8 cellular contexts compared by ENCODE assay signal in genomic region chr6:41732601-41733348, GRCh38. TPM values are rescaled to one million over a fixed set of nuclear protein-coding genes. Genes with fewer than 3 reads are reported as not detected.
A peak's percentile ranks its signal among the peaks of the same experiment; 100 is the strongest.
DNase-seq lines count a peak whose midpoint lies in the region; ATAC-seq and TF ChIP-seq lines count a peak whose summit lies in the region.

No MANE protein-coding gene starts in this region.

- TF ChIP-seq CTCF in mammary epithelial cell (conservative IDR thresholded peaks at IDR 0.05 in 1 of 2, IDR thresholded peaks at IDR 0.05 in 1 of 2; ENCODE audit: extremely low read depth in 1 of 2, insufficient read depth in 1 of 2, low read depth in 1 of 2, low read length in 2 of 2): no peak
- no peak for TF ChIP-seq CTCF in Caco-2 (IDR thresholded peaks at IDR 0.05; ENCODE audit: insufficient read depth in 1 of 2, low read depth in 1 of 2, low read length in 1 of 2, severe bottlenecking in 1 of 2, unreplicated experiment in 1 of 2)

- peaks cover 27% of the 10 kb centered on the region for H3K4me1 Mint-ChIP-seq in T-helper 2 cell treated with Interferon-gamma antibody and Interleukin-4, amounts not matched to agents 5 μg/mL and 100 μg/mL, for 36 hours (ENCODE audit: low read depth)
- H3K4me1 Mint-ChIP-seq in naive thymus-derived CD4-positive, alpha-beta T cell: peaks cover 14 to 48% (median 33%) of the 10 kb centered on the region in 7 donors
- peaks cover 7% of the 10 kb centered on the region for H3K4me1 Mint-ChIP-seq in Caco-2 (ENCODE audit: low read depth, unreplicated experiment)

- H3K27me3 ChIP-seq in mammary epithelial cell (ENCODE audit: insufficient read depth, low read length): no peaks in the 10 kb centered on the region
- H3K27me3 ChIP-seq in naive thymus-derived CD4-positive, alpha-beta T cell (ENCODE audit: control insufficient read depth in 2 of 2, insufficient read depth in 2 of 2, low read length in 2 of 2): no peaks in the 10 kb centered on the region
- H3K27me3 ChIP-seq in Caco-2 (replicated peaks; ENCODE audit: control insufficient read depth, insufficient read depth, low read length): no peaks in the 10 kb centered on the region

- peak overlapping the region; percentile 60 for H3K27ac ChIP-seq in mammary epithelial cell (ENCODE audit: insufficient read depth, low read depth, low read length)
- H3K27ac ChIP-seq in naive thymus-derived CD4-positive, alpha-beta T cell (ENCODE audit: low read depth, low read length): peak overlapping the region; percentile 80
- H3K27ac ChIP-seq in temporal lobe (ENCODE audit: low read depth, low read length): peak overlapping the region; percentile 98

- peaks cover 37% of the 10 kb centered on the region for H3K4me1 ChIP-seq in mammary epithelial cell (ENCODE audit: insufficient read depth, low read length)
- peaks cover 38 to 54% of the 10 kb centered on the region in 2 donors for H3K4me1 ChIP-seq in naive thymus-derived CD4-positive, alpha-beta T cell (ENCODE audit: control insufficient read depth in 2 of 2, insufficient read depth in 2 of 2, low read length in 2 of 2)
- H3K4me1 ChIP-seq in Caco-2: peaks cover 12% of the 10 kb centered on the region

- H3K9ac ChIP-seq in mammary epithelial cell (ENCODE audit: insufficient read depth, low read length): peak overlapping the region; percentile 38

- H3K4me3 ChIP-seq in mammary epithelial cell (replicated peaks in 1 of 3; ENCODE audit: insufficient read depth in 1 of 3, low read depth in 2 of 3, low read length in 3 of 3) (peak overlapping the region; percentile 48 to 85 (median 75)), Caco-2 (ENCODE audit: low read depth, low read length) (no peak overlapping the region)
- peak overlapping the region; percentile 57 for H3K4me3 ChIP-seq in naive thymus-derived CD4-positive, alpha-beta T cell (ENCODE audit: low read length)

- H3K4me3 Mint-ChIP-seq in T-helper 2 cell treated with Interferon-gamma antibody and Interleukin-4, amounts not matched to agents 5 μg/mL and 100 μg/mL, for 36 hours: peak overlapping the region; percentile 10
- H3K4me3 Mint-ChIP-seq in naive thymus-derived CD4-positive, alpha-beta T cell: peak overlapping the region; percentile 15 to 89 (median 50)
- no peak overlapping the region for H3K4me3 Mint-ChIP-seq in Caco-2 (ENCODE audit: unreplicated experiment)

- no peaks in the 10 kb centered on the region for H3K27me3 Mint-ChIP-seq in T-helper 2 cell treated with Interferon-gamma antibody and Interleukin-4, amounts not matched to agents 5 μg/mL and 100 μg/mL, for 36 hours (ENCODE audit: low read depth)
- H3K27me3 Mint-ChIP-seq in naive thymus-derived CD4-positive, alpha-beta T cell: no peaks in the 10 kb centered on the region
- H3K27me3 Mint-ChIP-seq in Caco-2 (ENCODE audit: insufficient read depth, unreplicated experiment): no peaks in the 10 kb centered on the region

- DNase-seq in T-helper 2 cell treated with Interferon-gamma antibody and Interleukin-4, amounts not matched to agents 5 μg/mL and 100 μg/mL, for 36 hours (ENCODE audit: low spot score): peak; percentile 56
- DNase-seq in mammary epithelial cell (peak; percentile 68), Caco-2 (no peak), NCI-H524 (lab: John Stamatoyannopoulos, UW) (no peak)
- peak; percentile 35 to 72 (median 59) for DNase-seq in naive thymus-derived CD4-positive, alpha-beta T cell

- WGBS in mammary epithelial cell (ENCODE audit: low coverage, missing lambda C conversion rate): 54% methylated on average over 7 of the region's 8 CpGs

- peak overlapping the region; percentile 67 for H3K27ac Mint-ChIP-seq in T-helper 2 cell treated with Interferon-gamma antibody and Interleukin-4, amounts not matched to agents 5 μg/mL and 100 μg/mL, for 36 hours
- peak overlapping the region; percentile 1 to 80 (median 66) for H3K27ac Mint-ChIP-seq in naive thymus-derived CD4-positive, alpha-beta T cell
- no peak overlapping the region for H3K27ac Mint-ChIP-seq in Caco-2 (ENCODE audit: unreplicated experiment)

- in situ Hi-C loops in mammary epithelial cell (cut with MboI; ENCODE audit: low sequenced_read_pairs in 2 of 2): no loop called here

- CTCF ChIA-PET in mammary epithelial cell (lab: Charles Lee; ENCODE audit: low non-redundant PET): no interaction called here
- CTCF ChIA-PET in naive thymus-derived CD4-positive, alpha-beta T cell (lab: Charles Lee): interaction anchor here (1.0 to 1.5 kb wide), 3 partner anchors 50 to 128 kb away, joined by 3 to 5 read pairs (median 4); partner anchors contain the start of gene TOMM6
- CTCF ChIA-PET in Caco-2 (lab: Charles Lee): interaction anchor here (1.0 to 3.2 kb wide), 2 partner anchors 47 to 54 kb away, joined by 3 to 23 read pairs; partner anchors contain the start of genes FRS3 and TOMM6

- intact Hi-C loops in mammary epithelial cell (cut with micrococcal nuclease): loop anchor here (5.0 kb wide), 1 partner anchor 35 kb away; no protein-coding TSS in a partner anchor
- intact Hi-C loops in naive thymus-derived CD4-positive, alpha-beta T cell (cut with micrococcal nuclease): loop anchor here in 1 of 2 donors (10.0 kb wide), 2 partner anchors 1322 to 1492 kb away; partner anchors contain the start of genes CUL7, DNPH1, KLC4 and MRPL2
- intact Hi-C loops in Caco-2 (cut with micrococcal nuclease; ENCODE audit: unreplicated experiment): no loop called here

- ATAC-seq in GM18867 (IDR thresholded peaks at IDR 0.05; ENCODE audit: unreplicated experiment): peak; percentile 28
- ATAC-seq in HG02981 (IDR thresholded peaks at IDR 0.05; ENCODE audit: unreplicated experiment): peak; percentile 29
- peak; percentile 56 for ATAC-seq in naive thymus-derived CD4-positive, alpha-beta T cell

- H3K4me2 ChIP-seq in mammary epithelial cell (ENCODE audit: insufficient read depth, low read depth, low read length): peak overlapping the region; percentile 83

- POLR2A ChIA-PET in naive thymus-derived CD4-positive, alpha-beta T cell (lab: Charles Lee): interaction anchor here (0.7 to 2.8 kb wide), 2 partner anchors 49 to 54 kb away, joined by 3 to 17 read pairs; partner anchors contain the start of gene TOMM6
- POLR2A ChIA-PET in Caco-2 (lab: Charles Lee): interaction anchor here (0.6 to 1.9 kb wide), 2 partner anchors 54 to 839 kb away, joined by 3 to 7 read pairs; partner anchors contain the start of gene TOMM6

- BruUV-seq in mammary epithelial cell (replicated peaks; lab: Mats Ljungman, UMichigan): no TSS peak
- no TSS peak for BruUV-seq in Caco-2 (replicated peaks; lab: Mats Ljungman, UMichigan)

- H3K79me2 ChIP-seq in mammary epithelial cell (ENCODE audit: insufficient read depth, low read length): peaks cover 46% of the 10 kb centered on the region

- dilution Hi-C loops in mammary epithelial cell (cut with HindIII; ENCODE audit: low sequenced_read_pairs): no loop called here

- no peaks in the 10 kb centered on the region for H3K36me3 ChIP-seq in mammary epithelial cell (ENCODE audit: insufficient read depth, low read length)
- peaks cover 0 to 4% (median 0%) of the 10 kb centered on the region in 3 experiments for H3K36me3 ChIP-seq in naive thymus-derived CD4-positive, alpha-beta T cell (ENCODE audit: control insufficient read depth in 2 of 3, insufficient read depth in 3 of 3, low read length in 3 of 3)
- no peaks in the 10 kb centered on the region for H3K36me3 ChIP-seq in Caco-2 (ENCODE audit: control insufficient read depth, insufficient read depth, low read length)

- H2AFZ ChIP-seq in mammary epithelial cell (ENCODE audit: low read depth, low read length): peak overlapping the region; percentile 87

- H3K36me3 Mint-ChIP-seq in T-helper 2 cell treated with Interferon-gamma antibody and Interleukin-4, amounts not matched to agents 5 μg/mL and 100 μg/mL, for 36 hours (ENCODE audit: low read depth): no peaks in the 10 kb centered on the region
- no peaks in the 10 kb centered on the region for H3K36me3 Mint-ChIP-seq in naive thymus-derived CD4-positive, alpha-beta T cell
- H3K36me3 Mint-ChIP-seq in Caco-2 (ENCODE audit: insufficient read depth, unreplicated experiment): no peaks in the 10 kb centered on the region

- H3K9me3 ChIP-seq in mammary epithelial cell (replicated peaks; ENCODE audit: insufficient read depth, low read length): no peaks in the 10 kb centered on the region
- H3K9me3 ChIP-seq in naive thymus-derived CD4-positive, alpha-beta T cell (ENCODE audit: control insufficient read depth in 2 of 3, low read length in 3 of 3): no peaks in the 10 kb centered on the region
- no peaks in the 10 kb centered on the region for H3K9me3 ChIP-seq in Caco-2

- no peaks in the 10 kb centered on the region for H3K9me3 Mint-ChIP-seq in T-helper 2 cell treated with Interferon-gamma antibody and Interleukin-4, amounts not matched to agents 5 μg/mL and 100 μg/mL, for 36 hours
- no peaks in the 10 kb centered on the region for H3K9me3 Mint-ChIP-seq in naive thymus-derived CD4-positive, alpha-beta T cell
- H3K9me3 Mint-ChIP-seq in Caco-2 (ENCODE audit: unreplicated experiment): no peaks in the 10 kb centered on the region

- no peaks in the 10 kb centered on the region for H4K20me1 ChIP-seq in mammary epithelial cell (ENCODE audit: insufficient read depth, low read length)

RNA-seq across cellular contexts. Expression of gene TFEB, which starts 2.6 kb away (rescaled TPM):
- total RNA-seq in mammary epithelial cell (10 to 100 TPM; 25.9 to 29.0 TPM), temporal lobe (2.7 TPM), Caco-2 (2022) (3.8 and 3.9 TPM in 2 replicates)
- polyA plus RNA-seq in mammary epithelial cell: 10.9 TPM
- polyA minus RNA-seq in mammary epithelial cell: 10.8 TPM
- total RNA-seq in naive thymus-derived CD4-positive, alpha-beta T cell: 10 to 100 TPM in 3 of 5 experiments, 1 to 10 TPM in 2; 7.4 to 39.9 (median 11.8) TPM
- polyA plus RNA-seq in naive thymus-derived CD4-positive, alpha-beta T cell: 1 to 10 TPM; 2.4 to 6.0 TPM

RNA-seq across cellular contexts. Expression of gene PGC, which starts 14.4 kb away (rescaled TPM):
- total RNA-seq in mammary epithelial cell: not detected
- not detected for polyA plus RNA-seq in mammary epithelial cell
- polyA minus RNA-seq in mammary epithelial cell: not detected
- not detected for total RNA-seq in naive thymus-derived CD4-positive, alpha-beta T cell
- polyA plus RNA-seq in naive thymus-derived CD4-positive, alpha-beta T cell: not detected
- total RNA-seq in temporal lobe: 0.49 TPM
- 8.9 and 12.2 TPM in 2 replicates for total RNA-seq in Caco-2 (2022)

RNA-seq across cellular contexts. Expression of gene FRS3, which starts 46.9 kb away (rescaled TPM):
- total RNA-seq in mammary epithelial cell (1 to 10 TPM; 1.3 to 4.8 TPM), temporal lobe (10.3 TPM), Caco-2 (2022) (4.1 and 4.3 TPM in 2 replicates)
- polyA plus RNA-seq in mammary epithelial cell: 2.2 TPM
- polyA minus RNA-seq in mammary epithelial cell: not detected
- 10 to 100 TPM in 1 of 5 experiments, 1 to 10 TPM in 4; 5.1 to 10.6 (median 5.5) TPM for total RNA-seq in naive thymus-derived CD4-positive, alpha-beta T cell
- 1 to 10 TPM; 1.9 to 2.4 TPM for polyA plus RNA-seq in naive thymus-derived CD4-positive, alpha-beta T cell

RNA-seq across cellular contexts. Expression of gene PRICKLE4, which starts 47.8 kb away (rescaled TPM):
- total RNA-seq in mammary epithelial cell: 1 to 10 TPM; 1.5 to 1.7 TPM
- 0.25 TPM for polyA plus RNA-seq in mammary epithelial cell
- not detected for polyA minus RNA-seq in mammary epithelial cell
- under 1 TPM in 1 of 5 experiments, not detected in 4; 0.61 TPM for total RNA-seq in naive thymus-derived CD4-positive, alpha-beta T cell
- not detected for polyA plus RNA-seq in naive thymus-derived CD4-positive, alpha-beta T cell
- total RNA-seq in temporal lobe: 0.49 TPM
- 1.8 and 2.8 TPM in 2 replicates for total RNA-seq in Caco-2 (2022)

RNA-seq across cellular contexts. Expression of gene TOMM6, which starts 54.7 kb away (rescaled TPM):
- total RNA-seq in mammary epithelial cell (100 to 1,000 TPM in 1 of 2 donors, 10 to 100 TPM in 1; 59.7 to 175 TPM), temporal lobe (32.2 TPM), Caco-2 (2022) (224 and 260 TPM in 2 replicates)
- 485 TPM for polyA plus RNA-seq in mammary epithelial cell
- polyA minus RNA-seq in mammary epithelial cell: 153 TPM
- total RNA-seq in naive thymus-derived CD4-positive, alpha-beta T cell: 100 to 1,000 TPM; 114 to 193 (median 128) TPM
- 100 to 1,000 TPM; 391 to 449 TPM for polyA plus RNA-seq in naive thymus-derived CD4-positive, alpha-beta T cell

Comparison
In these comparisons a context has a peak if more than half of its experiments do, and no peak if none do; other contexts are left out.
1. DNase-seq: peak in T-helper 2 cell treated with Interferon-gamma antibody and Interleukin-4, amounts not matched to agents 5 μg/mL and 100 μg/mL, for 36 hours (single experiment), mammary epithelial cell (single experiment) and naive thymus-derived CD4-positive, alpha-beta T cell (9 of 9); none in Caco-2 (0 of 2) and NCI-H524 (0 of 2).
2. Peak in every context shown above with its lines, with median percentiles within 50 percentile points of each other: ATAC-seq and H3K27ac ChIP-seq.